20 cellular contexts compared by ENCODE assay signal in genomic region chr22:23391022-23391421, GRCh38.
DNase-seq lines count a peak whose midpoint lies in the region; ATAC-seq and TF ChIP-seq lines count a peak whose summit lies in the region.
"Had no signal": no experiment of that assay in that cellular context is flagged by ENCODE, and none has a peak within 500 bp of the region (broad histone marks: within the 10 kb centered on the region; RNA-seq: fewer than 3 reads in every experiment).

No MANE protein-coding gene starts in this region.

- H3K36me3 ChIP-seq in BLaER1 treated with 17β-estradiol and CSF1 and Interleukin-3, amounts not matched to agents 10 nM and 100 nM, result no peaks in the 10 kb centered on the region
- no peaks in the 10 kb centered on the region for H3K36me3 ChIP-seq in lower lobe of right lung
- no peaks in the 10 kb centered on the region for H3K36me3 ChIP-seq in sigmoid colon
- H3K36me3 ChIP-seq: HAP-1 had no signal

- peaks cover 0 to 18% (median 6%) of the 10 kb centered on the region in 11 experiments; a peak in 11 of 22 replicates for H3K27me3 ChIP-seq in BLaER1 treated with 17β-estradiol and CSF1 and Interleukin-3, amounts not matched to agents 10 nM and 100 nM
- peaks cover 7% of the 10 kb centered on the region for H3K27me3 ChIP-seq in lower lobe of right lung (ENCODE audit: low read depth)
- H3K27me3 ChIP-seq in sigmoid colon, result peaks cover 0 to 5% (median 0%) of the 10 kb centered on the region in 3 donors

- H3K4me3 ChIP-seq in BLaER1 treated with 17β-estradiol and CSF1 and Interleukin-3, amounts not matched to agents 10 nM and 100 nM, result no peak overlapping the region
- H3K4me3 ChIP-seq in lower lobe of right lung, result no peak overlapping the region
- no peak overlapping the region for H3K4me3 ChIP-seq in sigmoid colon
- H3K4me3 ChIP-seq: A549, HAP-1 had no signal

- H3K9ac ChIP-seq in BLaER1 treated with 17β-estradiol and CSF1 and Interleukin-3, amounts not matched to agents 10 nM and 100 nM, result no peak overlapping the region; a peak in 1 of 22 replicates

- no peak for TF ChIP-seq CTCF in lower lobe of right lung (IDR thresholded peaks at IDR 0.05)
- no peak for TF ChIP-seq CTCF in sigmoid colon (IDR thresholded peaks at IDR 0.05)

- intact Hi-C loops in cardiac septum (cut with DNase I) (no loop called here), Right ventricle myocardium inferior (cut with DNase I) (no loop called here), lower lobe of right lung (cut with DNase I) (no loop called here), sigmoid colon (cut with DNase I) (no loop called here)

- ATAC-seq in Right ventricle myocardium inferior (no peak), lower lobe of right lung (no peak), HG02759 (IDR thresholded peaks at IDR 0.05; ENCODE audit: unreplicated experiment) (no peak), HG02623 (IDR thresholded peaks at IDR 0.05; ENCODE audit: unreplicated experiment) (no peak)
- ATAC-seq: A549 had no signal

- no peak overlapping the region for H3K27ac ChIP-seq in BLaER1 treated with 17β-estradiol and CSF1 and Interleukin-3, amounts not matched to agents 10 nM and 100 nM
- H3K27ac ChIP-seq in lower lobe of right lung, result no peak overlapping the region
- no peak overlapping the region for H3K27ac ChIP-seq in sigmoid colon
- H3K27ac ChIP-seq: A549 had no signal

- no peak for TF ChIP-seq EP300 in sigmoid colon (IDR thresholded peaks at IDR 0.05)

- WGBS in sigmoid colon, 2 donors, result 84 to 92% methylated on average over 14 of the region's 14 CpGs

- DNase-seq in cardiac septum (ENCODE audit: low spot score) (peak; percentile 70), Right ventricle myocardium inferior (ENCODE audit: missing footprints) (no peak), lower lobe of right lung (peak; percentile 31), sigmoid colon (peak; percentile 34), inferior parietal cortex (ENCODE audit: extremely low spot score) (no peak)
- DNase-seq: 8988T; C1 segment of cervical spinal cord; Calu3; CD4-positive, alpha-beta memory T cell; COR-L47; DMS53; DMS79 treated with DMSO at 0.1 percent for 48 hours; GF-D8; GOT3; HFFc6 had no signal

- no peaks in the 10 kb centered on the region for H3K9me3 ChIP-seq in BLaER1 treated with 17β-estradiol and CSF1 and Interleukin-3, amounts not matched to agents 10 nM and 100 nM (replicated peaks in 1 of 11)
- H3K9me3 ChIP-seq in lower lobe of right lung, result no peaks in the 10 kb centered on the region
- H3K9me3 ChIP-seq in sigmoid colon, result no peaks in the 10 kb centered on the region
- H3K9me3 ChIP-seq: A549, HAP-1 had no signal

- peak overlapping the region in 9 of 11 experiments; percentile 18 to 92 (median 66); a peak in 17 of 22 replicates for H3K4me2 ChIP-seq in BLaER1 treated with 17β-estradiol and CSF1 and Interleukin-3, amounts not matched to agents 10 nM and 100 nM
- H3K4me2 ChIP-seq: A549 had no signal

- TF ChIP-seq POLR2A in sigmoid colon (IDR thresholded peaks at IDR 0.05), result no peak

- peaks cover 0 to 12% (median 0%) of the 10 kb centered on the region in 11 experiments; a peak in 3 of 22 replicates for H4K20me1 ChIP-seq in BLaER1 treated with 17β-estradiol and CSF1 and Interleukin-3, amounts not matched to agents 10 nM and 100 nM

- H3K4me1 ChIP-seq in BLaER1 treated with 17β-estradiol and CSF1 and Interleukin-3, amounts not matched to agents 10 nM and 100 nM, result peaks cover 3 to 73% (median 56%) of the 10 kb centered on the region in 10 experiments; a peak in 18 of 20 replicates
- H3K4me1 ChIP-seq in lower lobe of right lung (peaks cover 8% of the 10 kb centered on the region), sigmoid colon (no peaks in the 10 kb centered on the region)
- H3K4me1 ChIP-seq: A549, HAP-1 had no signal

Comparison
In these comparisons a context has a peak if more than half of its experiments do, and no peak if none do; other contexts are left out.
1. DNase-seq: peak in cardiac septum (single experiment), lower lobe of right lung (single experiment) and sigmoid colon (single experiment); none in Right ventricle myocardium inferior (single experiment) and inferior parietal cortex (single experiment).